16 cellular contexts compared by ENCODE assay signal in genomic region chr16:50178397-50179018, GRCh38.
"Had no signal": no experiment of that assay in that cellular context is flagged by ENCODE, and none has a peak within 500 bp of the region (broad histone marks: within the 10 kb centered on the region; RNA-seq: fewer than 3 reads in every experiment).

No MANE protein-coding gene starts in this region.

- DNase-seq: activated CD4-positive, alpha-beta T cell treated with anti-CD3 and anti-CD28 coated beads, Interleukin-2, amount 50 U/mL, for 1 hour; activated gamma-delta T cell; adrenal gland; hippocampal formation; left ventricle myocardium inferior; mesendoderm; nucleus accumbens; right cardiac atrium; SJCRH30; stomach; T-helper 9 cell had no signal

- H3K9me3 ChIP-seq: adrenal gland, SJCRH30, stomach, thoracic aorta had no signal

- H3K27ac Mint-ChIP-seq: nephron, progenitor cell of endocrine pancreas had no signal

- FAIRE-seq: colon had no signal

- H3K4me3 Mint-ChIP-seq: nephron had no signal

- H3K4me1 ChIP-seq: SJCRH30 had no signal

- H3K27me3 Mint-ChIP-seq: progenitor cell of endocrine pancreas had no signal

- H3K27ac ChIP-seq: adrenal gland, left ventricle myocardium inferior, SJCRH30, stomach, thoracic aorta had no signal

- H3K4me3 ChIP-seq: adrenal gland, left ventricle myocardium inferior, SJCRH30, smooth muscle cell, stomach, thoracic aorta had no signal

- ATAC-seq: right cardiac atrium had no signal

- H3K9me3 Mint-ChIP-seq: nephron had no signal

- H3K36me3 ChIP-seq: adrenal gland, SJCRH30, stomach, thoracic aorta had no signal

- H3K27me3 ChIP-seq: adrenal gland, SJCRH30, stomach had no signal

- H3K4me2 ChIP-seq: smooth muscle cell had no signal

- H3K4me1 Mint-ChIP-seq: nephron had no signal
